8 cellular contexts compared by ENCODE assay signal in genomic region chr1:206203364-206204158, GRCh38. TPM values are rescaled to one million over a fixed set of nuclear protein-coding genes. Genes with fewer than 3 reads are reported as not detected.
A peak's percentile ranks its signal among the peaks of the same experiment; 100 is the strongest.
DNase-seq lines count a peak whose midpoint lies in the region; ATAC-seq, FAIRE-seq and TF ChIP-seq lines count a peak whose summit lies in the region.
"Not testable (repeated sequence)": the region's sequence is repeated elsewhere in the genome, so short reads cannot be mapped to it uniquely, and the experiment has no call there.

SRGAP2 (plus strand) TSS chr1:206203541; CDS start chr1:206205971, 2,430 bp downstream.

- H3K79me2 ChIP-seq in DND-41 (ENCODE audit: insufficient read depth, low read length); neural cell (replicated peaks; ENCODE audit: insufficient read depth, low read length): not testable (repeated sequence)

- not testable (repeated sequence) for H3K4me1 ChIP-seq in DND-41 (ENCODE audit: insufficient read depth, low read length)

- not testable (repeated sequence) for H4K20me1 ChIP-seq in DND-41 (ENCODE audit: insufficient read depth, low read length); neural cell (ENCODE audit: insufficient read depth)

- not testable (repeated sequence) for H3K9me2 ChIP-seq in neural cell (ENCODE audit: insufficient read depth, low read length)

- not testable (repeated sequence) for H3K27me3 Mint-ChIP-seq in T-helper 1 cell treated with Interleukin-12 subunit alpha and Interleukin-12 subunit beta and Interleukin-4 antibody, amounts not matched to agents 30 μg/mL and 1 μg/mL, for 36 hours (ENCODE audit: low read depth)

- H3K4me3 Mint-ChIP-seq in T-helper 1 cell treated with Interleukin-12 subunit alpha and Interleukin-12 subunit beta and Interleukin-4 antibody, amounts not matched to agents 30 μg/mL and 1 μg/mL, for 36 hours, result peak within 1 kb of the TSS; percentile 84

- TF ChIP-seq RAD21 in neural cell (conservative IDR thresholded peaks at IDR 0.05), result not testable (repeated sequence)

- H3K36me3 Mint-ChIP-seq in T-helper 1 cell treated with Interleukin-12 subunit alpha and Interleukin-12 subunit beta and Interleukin-4 antibody, amounts not matched to agents 30 μg/mL and 1 μg/mL, for 36 hours (ENCODE audit: low read depth); activated naive CD4-positive, alpha-beta T cell treated with anti-CD3 and anti-CD28 coated beads, Interleukin-2, amount 50 U/mL, for 72 hours: not testable (repeated sequence)

- not testable (repeated sequence) for H3K9me3 ChIP-seq in DND-41 (ENCODE audit: insufficient read depth, low read length, severe bottlenecking); neural cell (ENCODE audit: low read length)

- DNase-seq in DND-41 (peak; percentile 77), NCI-H1436 (lab: John Stamatoyannopoulos, UW) (peak; percentile 27)
- peak; percentile 49 to 70 for DNase-seq in activated naive CD4-positive, alpha-beta T cell treated with anti-CD3 and anti-CD28 coated beads, Interleukin-2, amount 50 U/mL, for 72 hours (ENCODE audit: low spot score in 2 of 2)
- not testable (repeated sequence) for DNase-seq in frontal cortex (ENCODE audit: low spot score in 2 of 2)
- DNase-seq in stimulated activated CD8-positive, alpha-beta memory T cell treated with anti-CD3 and anti-CD28 coated beads, Interleukin-7, amount 100 ng/mL, for 48 hours (ENCODE audit: extremely low read depth in 1 of 2, low read depth in 1 of 2), result peak; percentile 5 to 35

- peak within 1 kb of the TSS; percentile 58 for H2AFZ ChIP-seq in DND-41 (ENCODE audit: low read depth, low read length)
- not testable (repeated sequence) for H2AFZ ChIP-seq in neural cell (ENCODE audit: low read depth, low read length)

- H3K27ac ChIP-seq in DND-41 (ENCODE audit: low read length), result peak within 1 kb of the TSS; percentile 52; the same call in 1 of the 2 replicates
- H3K27ac ChIP-seq in neural cell (ENCODE audit: low read length), result peak within 1 kb of the TSS; percentile 60

- H3K4me2 ChIP-seq in DND-41 (ENCODE audit: insufficient read depth, low read length), result peak within 1 kb of the TSS; percentile 55
- not testable (repeated sequence) for H3K4me2 ChIP-seq in neural cell (ENCODE audit: low read length)

- not testable (repeated sequence) for H3K4me1 Mint-ChIP-seq in T-helper 1 cell treated with Interleukin-12 subunit alpha and Interleukin-12 subunit beta and Interleukin-4 antibody, amounts not matched to agents 30 μg/mL and 1 μg/mL, for 36 hours (ENCODE audit: low read depth)

- peak within 1 kb of the TSS in 1 of 2 experiments; percentile 59; a peak in 2 of 4 replicates for H3K4me3 ChIP-seq in DND-41 (ENCODE audit: low read depth in 1 of 2, low read length in 2 of 2)
- H3K4me3 ChIP-seq in neural cell (ENCODE audit: low read length), result peak within 1 kb of the TSS; percentile 58

- not testable (repeated sequence) for H3F3A ChIP-seq in neural cell (ENCODE audit: insufficient read depth, low read length, poor library complexity, severe bottlenecking)

- peak; percentile 70 for ATAC-seq in DND-41 (ENCODE audit: insufficient read depth, low read depth)
- ATAC-seq in HG02642 (IDR thresholded peaks at IDR 0.05; ENCODE audit: poor library complexity, unreplicated experiment), result peak; percentile 20
- ATAC-seq in activated naive CD4-positive, alpha-beta T cell treated with anti-CD3 and anti-CD28 coated beads, Interleukin-2, amount 50 U/mL, for 72 hours, result peak; percentile 6 to 16

- not testable (repeated sequence) for H3K9me3 Mint-ChIP-seq in T-helper 1 cell treated with Interleukin-12 subunit alpha and Interleukin-12 subunit beta and Interleukin-4 antibody, amounts not matched to agents 30 μg/mL and 1 μg/mL, for 36 hours; activated naive CD4-positive, alpha-beta T cell treated with anti-CD3 and anti-CD28 coated beads, Interleukin-2, amount 50 U/mL, for 72 hours

- TF ChIP-seq EP300 in neural cell (conservative IDR thresholded peaks at IDR 0.05; ENCODE audit: poor library complexity, severe bottlenecking), result not testable (repeated sequence)

- not testable (repeated sequence) for H3K27me3 ChIP-seq in DND-41 (ENCODE audit: insufficient read depth, low read length, poor library complexity); neural cell (ENCODE audit: insufficient read depth, low read depth, low read length)

- not testable (repeated sequence) for TF ChIP-seq CTCF in DND-41 (IDR thresholded peaks at IDR 0.05; ENCODE audit: borderline replicate concordance, extremely low read depth, low read length, poor library complexity, severe bottlenecking); neural cell (IDR thresholded peaks at IDR 0.05; ENCODE audit: poor library complexity, severe bottlenecking)

- FAIRE-seq in frontal cortex (lab: Jason Lieb, UNC), result peak; percentile 96

- not testable (repeated sequence) for H3K36me3 ChIP-seq in DND-41 (ENCODE audit: insufficient read depth, low read length); neural cell (ENCODE audit: insufficient read depth, low read length)

- H3K27ac Mint-ChIP-seq in T-helper 1 cell treated with Interleukin-12 subunit alpha and Interleukin-12 subunit beta and Interleukin-4 antibody, amounts not matched to agents 30 μg/mL and 1 μg/mL, for 36 hours, result peak within 1 kb of the TSS; percentile 78
- H3K27ac Mint-ChIP-seq in activated naive CD4-positive, alpha-beta T cell treated with anti-CD3 and anti-CD28 coated beads, Interleukin-2, amount 50 U/mL, for 72 hours, result peak within 1 kb of the TSS in 1 of 2 donors; percentile 72

- H3K9ac ChIP-seq in DND-41 (ENCODE audit: low read depth, low read length) (peak within 1 kb of the TSS; percentile 50), neural cell (ENCODE audit: low read length) (peak within 1 kb of the TSS; percentile 54)

TF ChIP-seq in neural cell, 6 proteins besides CTCF, POLR2A, EP300 and RAD21:
- peak; percentile 28 for TF ChIP-seq POLR2AphosphoS5 (IDR thresholded peaks at IDR 0.05)

RNA-seq across cellular contexts. Expression of gene SRGAP2, which starts in this region (rescaled TPM):
- 10 to 100 TPM; 54.0 to 91.2 TPM for total RNA-seq in activated naive CD4-positive, alpha-beta T cell treated with anti-CD3 and anti-CD28 coated beads, Interleukin-2, amount 50 U/mL, for 72 hours
- total RNA-seq in frontal cortex, result 78.3 TPM
- 18.5 and 31.2 TPM in 2 replicates for polyA plus RNA-seq in neural cell
- 80.6 and 104 TPM in 2 replicates for polyA minus RNA-seq in neural cell

Comparison
In these comparisons a context has a peak if more than half of its experiments do, and no peak if none do; other contexts are left out.
1. ATAC-seq: peak in every context shown above with its lines; median percentile 70 in DND-41; 20 in HG02642; 11 in activated naive CD4-positive, alpha-beta T cell treated with anti-CD3 and anti-CD28 coated beads, Interleukin-2, amount 50 U/mL, for 72 hours.